Comparison of ENCODE assay signal across 12 cellular contexts in the genomic region with DNA sequence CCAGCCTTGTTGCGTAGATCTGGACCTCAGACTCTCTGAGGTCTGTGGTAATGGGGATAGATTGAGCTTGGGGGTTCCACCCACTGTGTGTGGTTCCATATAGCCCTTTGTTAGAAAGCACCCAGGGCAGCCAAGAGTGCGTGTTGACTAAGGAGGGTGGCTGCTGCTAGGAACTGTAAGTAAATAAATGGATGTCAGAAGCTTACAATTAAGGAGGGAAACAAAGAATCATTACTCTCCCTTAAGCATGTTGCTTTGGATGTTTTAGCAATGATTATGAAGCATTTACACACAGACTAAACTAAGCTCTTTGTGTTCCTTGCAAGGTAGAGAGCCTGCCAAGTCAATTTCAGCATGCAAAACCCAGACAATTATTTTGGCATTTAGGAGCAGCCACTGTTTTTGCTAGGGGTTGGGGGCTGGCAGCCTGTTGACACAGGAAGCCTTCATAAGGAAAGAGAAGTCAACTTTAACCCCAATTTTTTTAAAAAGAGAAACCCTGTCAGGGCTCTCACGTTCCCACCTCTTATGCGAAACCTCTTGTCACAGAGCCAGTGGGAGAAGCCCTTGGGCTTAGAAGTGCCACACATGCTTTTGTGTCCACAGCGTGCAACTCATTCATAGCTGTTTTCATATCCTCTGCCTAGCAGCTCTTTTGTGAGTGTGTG.
DNase-seq lines count a peak whose midpoint lies in the region; ATAC-seq, FAIRE-seq and TF ChIP-seq lines count a peak whose summit lies in the region.
"Had no signal": no experiment of that assay in that cellular context is flagged by ENCODE, and none has a peak within 500 bp of the region (broad histone marks: within the 10 kb centered on the region; RNA-seq: fewer than 3 reads in every experiment).

No MANE protein-coding gene starts in this region.

- H3K36me3 Mint-ChIP-seq in CD4-positive, alpha-beta T cell (ENCODE audit: low read depth): no peaks in the 10 kb centered on the region

- peak in 1 of 2 donors; percentile 30 for TF ChIP-seq EP300 in tibial nerve (IDR thresholded peaks at IDR 0.05)

- FAIRE-seq in endothelial cell of umbilical vein (lab: Jason Lieb, UNC): no peak
- FAIRE-seq in pancreas (lab: Jason Lieb, UNC): no peak

- POLR2A ChIA-PET in endothelial cell of umbilical vein (lab: Charles Lee): no interaction called here
- POLR2A ChIA-PET in CD4-positive, alpha-beta T cell (lab: Charles Lee): no interaction called here

- CTCF ChIA-PET in endothelial cell of umbilical vein (lab: Charles Lee): interaction anchor here (0.8 to 1.6 kb wide), 4 partner anchors 10 to 80 kb away, joined by 3 to 4 read pairs (median 4); no protein-coding TSS in a partner anchor
- CTCF ChIA-PET in CD4-positive, alpha-beta T cell (lab: Charles Lee): interaction anchor here (1.2 kb wide), 1 partner anchor 123 kb away, joined by 3 read pairs; no protein-coding TSS in a partner anchor

- H3K4me1 Mint-ChIP-seq in CD4-positive, alpha-beta T cell (ENCODE audit: low read depth): no peaks in the 10 kb centered on the region

- H3K4me1 ChIP-seq in endothelial cell of umbilical vein (ENCODE audit: control insufficient read depth, extremely low read depth, insufficient read depth, low read length) (no peaks in the 10 kb centered on the region), pancreas (peaks cover 12 to 22% (median 18%) of the 10 kb centered on the region in 3 donors), tibial nerve (peaks cover 0 to 29% (median 13%) of the 10 kb centered on the region in 4 donors)

- no peaks in the 10 kb centered on the region for H4K20me1 ChIP-seq in endothelial cell of umbilical vein (replicated peaks; ENCODE audit: control insufficient read depth, extremely low read depth, insufficient read depth, low read length)

- no peak overlapping the region for H3K4me3 ChIP-seq in endothelial cell of umbilical vein (replicated peaks in 1 of 3; ENCODE audit: insufficient read depth in 1 of 3, low read depth in 1 of 3, low read length in 3 of 3)
- H3K4me3 ChIP-seq in pancreas: no peak overlapping the region
- H3K4me3 ChIP-seq in tibial nerve: no peak overlapping the region
- H3K4me3 ChIP-seq: BLaER1 treated with 17β-estradiol and CSF1 and Interleukin-3, amounts not matched to agents 10 nM and 100 nM; lung had no signal

- no TSS peak for BruUV-seq in endothelial cell of umbilical vein (replicated peaks; lab: Mats Ljungman, UMichigan)

- in situ Hi-C loops in ACHN (cut with HindIII; ENCODE audit: low pct_ligation_motif_present, low pct_unique_long_range_greater_than_20kb, low sequenced_read_pairs): no loop called here

- DNase-seq in COR-L47 (lab: John Stamatoyannopoulos, UW) (peak; percentile 92), NCI-H2029 treated with DMSO at 0.1 percent for 48 hours (lab: John Stamatoyannopoulos, UW) (peak; percentile 47), endothelial cell of umbilical vein (ENCODE audit: low read depth, low spot score) (peak; percentile 33), pancreas (no peak), ACHN (no peak), activated gamma-delta T cell (lab: John Stamatoyannopoulos, UW) (no peak), tibial nerve (ENCODE audit: low spot score in 2 of 2) (no peak)
- DNase-seq in CD4-positive, alpha-beta T cell: no peak
- DNase-seq: activated CD4-positive, alpha-beta T cell treated with anti-CD3 and anti-CD28 coated beads, Interleukin-2, amount 50 U/mL, for 4 hours; SIG-M5 had no signal

- intact Hi-C loops in endothelial cell of umbilical vein (cut with micrococcal nuclease): no loop called here
- intact Hi-C loops in pancreas (cut with DNase I): no loop called here
- intact Hi-C loops in CD4-positive, alpha-beta T cell (cut with DNase I, micrococcal nuclease): no loop called here

- no peaks in the 10 kb centered on the region for H3K79me2 ChIP-seq in endothelial cell of umbilical vein (ENCODE audit: control insufficient read depth, insufficient read depth, low read length)

- no peaks in the 10 kb centered on the region for H3K36me3 ChIP-seq in endothelial cell of umbilical vein (ENCODE audit: control insufficient read depth in 2 of 2, extremely low read depth in 1 of 2, insufficient read depth in 2 of 2, low read length in 2 of 2)
- H3K36me3 ChIP-seq in pancreas: no peaks in the 10 kb centered on the region
- no peaks in the 10 kb centered on the region for H3K36me3 ChIP-seq in tibial nerve
- H3K36me3 ChIP-seq: BLaER1 treated with 17β-estradiol and CSF1 and Interleukin-3, amounts not matched to agents 10 nM and 100 nM had no signal

- no peak overlapping the region for H3K4me2 ChIP-seq in endothelial cell of umbilical vein (ENCODE audit: insufficient read depth, low read length)
- H3K4me2 ChIP-seq: BLaER1 treated with 17β-estradiol and CSF1 and Interleukin-3, amounts not matched to agents 10 nM and 100 nM had no signal

- ATAC-seq in pancreas: peak in 3 of 4 donors; percentile 13 to 53 (median 18)
- ATAC-seq in CD4-positive, alpha-beta T cell (ENCODE audit: poor library complexity): no peak

- 63 to 67% methylated on average over 5 of the region's 5 CpGs for WGBS in pancreas, 2 donors
- WGBS in tibial nerve, 2 donors: 23 to 38% methylated on average over 5 of the region's 5 CpGs

- no peak overlapping the region for H3K27ac Mint-ChIP-seq in CD4-positive, alpha-beta T cell

- H3K27ac ChIP-seq in endothelial cell of umbilical vein (ENCODE audit: insufficient read depth, low read depth, low read length) (no peak overlapping the region), pancreas (no peak overlapping the region), tibial nerve (peak overlapping the region in 2 of 4 donors; percentile 55 to 60)
- no peak overlapping the region for H3K27ac ChIP-seq in CD4-positive, alpha-beta T cell (ENCODE audit: low read depth, low read length)
- H3K27ac ChIP-seq: BLaER1 treated with 17β-estradiol and CSF1 and Interleukin-3, amounts not matched to agents 10 nM and 100 nM had no signal

- no peak overlapping the region for H3K9ac ChIP-seq in endothelial cell of umbilical vein (replicated peaks; ENCODE audit: extremely low read depth, insufficient read depth, low read length)
- H3K9ac ChIP-seq: BLaER1 treated with 17β-estradiol and CSF1 and Interleukin-3, amounts not matched to agents 10 nM and 100 nM had no signal

- TF ChIP-seq POLR2A in endothelial cell of umbilical vein (IDR thresholded peaks at IDR 0.05; ENCODE audit: low read depth, low read length) (no peak), tibial nerve (IDR thresholded peaks at IDR 0.05) (no peak)

- H3K9me3 ChIP-seq in endothelial cell of umbilical vein (replicated peaks; ENCODE audit: control insufficient read depth, insufficient read depth, low read length): no peaks in the 10 kb centered on the region
- H3K9me3 ChIP-seq in pancreas: no peaks in the 10 kb centered on the region
- H3K9me3 ChIP-seq in CD4-positive, alpha-beta T cell (ENCODE audit: control insufficient read depth, low read length): no peaks in the 10 kb centered on the region
- no peaks in the 10 kb centered on the region for H3K9me3 ChIP-seq in tibial nerve
- H3K9me3 ChIP-seq: BLaER1 treated with 17β-estradiol and CSF1 and Interleukin-3, amounts not matched to agents 10 nM and 100 nM had no signal

- dilution Hi-C loops in endothelial cell of umbilical vein (cut with MboI; ENCODE audit: extremely low pct_ligation_motif_present, low sequenced_read_pairs): no loop called here

- no peaks in the 10 kb centered on the region for H3K9me1 ChIP-seq in endothelial cell of umbilical vein (replicated peaks; ENCODE audit: control insufficient read depth, extremely low read depth, insufficient read depth, low read length)

- H3K27me3 ChIP-seq in endothelial cell of umbilical vein (ENCODE audit: control insufficient read depth in 2 of 2, insufficient read depth in 2 of 2, low read length in 2 of 2) (no peaks in the 10 kb centered on the region), pancreas (no peaks in the 10 kb centered on the region), tibial nerve (no peaks in the 10 kb centered on the region)
- H3K27me3 ChIP-seq in CD4-positive, alpha-beta T cell (ENCODE audit: control insufficient read depth, insufficient read depth, low read length): no peaks in the 10 kb centered on the region
- H3K27me3 ChIP-seq: BLaER1 treated with 17β-estradiol and CSF1 and Interleukin-3, amounts not matched to agents 10 nM and 100 nM had no signal

- H2AFZ ChIP-seq in endothelial cell of umbilical vein (ENCODE audit: low read depth, low read length): no peak overlapping the region

- no peaks in the 10 kb centered on the region for H3K9me3 Mint-ChIP-seq in CD4-positive, alpha-beta T cell

- TF ChIP-seq CTCF in endothelial cell of umbilical vein (IDR thresholded peaks at IDR 0.05; ENCODE audit: extremely low read depth in 1 of 2, insufficient read depth in 1 of 2, low read depth in 1 of 2, low read length in 2 of 2) (no peak), pancreas (IDR thresholded peaks at IDR 0.05) (no peak), tibial nerve (IDR thresholded peaks at IDR 0.05) (no peak)
- TF ChIP-seq CTCF in CD4-positive, alpha-beta T cell (IDR thresholded peaks at IDR 0.05): no peak

- H3K27me3 Mint-ChIP-seq in CD4-positive, alpha-beta T cell: no peaks in the 10 kb centered on the region

- H3K4me3 Mint-ChIP-seq in CD4-positive, alpha-beta T cell: no peak overlapping the region

TF ChIP-seq in endothelial cell of umbilical vein, 7 proteins besides CTCF, POLR2A, EP300 and RAD21:
- TF ChIP-seq MYC (IDR thresholded peaks at IDR 0.05; ENCODE audit: low read depth, low read length): no peak
- no peak for TF ChIP-seq GATA2 (IDR thresholded peaks at IDR 0.05; ENCODE audit: insufficient read depth, insufficient read length, low read depth, low read length)
- TF ChIP-seq EZH2 (IDR thresholded peaks at IDR 0.05; ENCODE audit: borderline replicate concordance, low read depth, low read length, severe bottlenecking): no peak
- no peak for TF ChIP-seq POLR2AphosphoS5 (IDR thresholded peaks at IDR 0.05; ENCODE audit: insufficient read depth, low read depth, low read length)
- TF ChIP-seq JUN (IDR thresholded peaks at IDR 0.05; ENCODE audit: borderline replicate concordance, insufficient read depth, insufficient read length, low read depth): no peak
- TF ChIP-seq, protein P1, sequence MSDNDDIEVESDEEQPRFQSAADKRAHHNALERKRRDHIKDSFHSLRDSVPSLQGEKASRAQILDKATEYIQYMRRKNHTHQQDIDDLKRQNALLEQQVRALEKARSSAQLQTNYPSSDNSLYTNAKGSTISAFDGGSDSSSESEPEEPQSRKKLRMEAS (IDR thresholded peaks at IDR 0.05; ENCODE audit: insufficient read depth, insufficient read length): no peak
- TF ChIP-seq FOS (IDR thresholded peaks at IDR 0.05; ENCODE audit: borderline replicate concordance, insufficient read depth, low read length): no peak

Comparison
In these comparisons a context has a peak if more than half of its experiments do, and no peak if none do; other contexts are left out.
1. DNase-seq: peak in COR-L47 (single experiment), NCI-H2029 treated with DMSO at 0.1 percent for 48 hours (single experiment) and endothelial cell of umbilical vein (single experiment); none in pancreas (0 of 6), ACHN (single experiment), CD4-positive, alpha-beta T cell (0 of 10), activated gamma-delta T cell (single experiment) and tibial nerve (0 of 2).